24 cellular contexts compared by ENCODE assay signal in the genomic region with DNA sequence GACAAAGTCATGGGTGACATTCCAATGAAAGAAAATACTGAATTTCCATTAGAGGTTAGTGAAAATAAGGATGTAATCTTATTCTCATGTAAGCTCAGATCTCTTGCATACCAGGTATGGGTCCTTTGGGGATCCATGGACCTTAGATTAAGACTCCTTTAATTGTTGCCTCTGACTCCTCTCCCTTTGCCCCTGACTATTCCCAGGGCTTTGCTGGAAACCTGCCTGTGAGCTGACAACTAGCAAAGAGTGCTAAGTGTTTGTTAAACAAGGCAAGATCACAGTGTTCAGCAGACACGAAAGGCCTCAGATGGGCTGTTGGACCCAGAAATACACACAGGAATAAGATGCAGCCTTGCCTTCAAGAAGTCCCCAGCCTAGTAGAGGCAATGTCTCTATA. TPM values are rescaled to one million over a fixed set of nuclear protein-coding genes. Genes with fewer than 3 reads are reported as not detected.
"Had no signal": no experiment of that assay in that cellular context is flagged by ENCODE, and none has a peak within 500 bp of the region (broad histone marks: within the 10 kb centered on the region; RNA-seq: fewer than 3 reads in every experiment).

No MANE protein-coding gene starts in this region.

- ATAC-seq: activated CD4-positive, CD25-positive, alpha-beta regulatory T cell treated with anti-CD3 and anti-CD28 coated beads, Interleukin-2, amount 50 U/mL, for 24 hours; activated CD8-positive, alpha-beta T cell treated with anti-CD3 and anti-CD28 coated beads for 36 hours; activated T-cell treated with anti-CD3 and anti-CD28 coated beads, Interleukin-2, amount 50 U/mL, for 72 hours had no signal

- DNase-seq: activated CD4-positive, alpha-beta T cell treated with anti-CD3 and anti-CD28 coated beads for 4 hours; activated CD8-positive, alpha-beta memory T cell treated with anti-CD3 and anti-CD28 coated beads, Interleukin-2, amount 50 U/mL, for 4 hours; activated CD8-positive, alpha-beta T cell treated with anti-CD3 and anti-CD28 coated beads for 36 hours; activated gamma-delta T cell treated with Interleukin-2 at 50 U/mL for 16 hours; activated naive CD4-positive, alpha-beta T cell treated with anti-CD3 and anti-CD28 coated beads, Interleukin-2, amount 10 ng/mL, durations not matched to agents 7 days and 5 days; activated naive CD8-positive, alpha-beta T cell treated with anti-CD3 and anti-CD28 coated beads, Interleukin-2, amount 10 ng/mL, durations not matched to agents 7 days and 5 days; activated T-cell treated with anti-CD3 and anti-CD28 coated beads, Interleukin-2, amount 50 U/mL, for 72 hours; aorta; MM.1S; NCI-H1105 treated with DMSO at 0.1 percent for 48 hours; NCI-H1436 treated with DMSO at 0.1 percent for 48 hours; NCI-H187; NCI-H2081; NCI-H510A treated with DMSO at 0.1 percent for 48 hours; NCI-H69; NK-92 treated with Interleukin-12 subunit alpha and Interleukin-12 subunit beta, amount 100 ng/mL, for 24 hours; Peyer's patch; SHP77 treated with DMSO at 0.1 percent for 48 hours had no signal

- H3K27ac ChIP-seq: KMS-11, Peyer's patch, RWPE1 had no signal

- H3K4me1 ChIP-seq: Peyer's patch had no signal

- H3K9me3 ChIP-seq: Peyer's patch had no signal

- H3K27me3 ChIP-seq: Peyer's patch had no signal

- H3K4me2 ChIP-seq: KMS-11 had no signal

- H3K4me3 ChIP-seq: Peyer's patch had no signal

- H3K36me3 ChIP-seq: Peyer's patch had no signal

- H3K9ac ChIP-seq: KMS-11 had no signal

RNA-seq across cellular contexts. Expression of gene ACKR2, which starts 32.1 kb away (rescaled TPM):
- total RNA-seq: SK-MEL-5 had no signal
- polyA plus RNA-seq: IgD-negative memory B cell had no signal

RNA-seq across cellular contexts. Expression of gene CYP8B1, which starts 34.3 kb away (rescaled TPM):
- total RNA-seq: activated CD8-positive, alpha-beta T cell treated with anti-CD3 and anti-CD28 coated beads for 36 hours; activated naive CD8-positive, alpha-beta T cell treated with anti-CD3 and anti-CD28 coated beads, Interleukin-2, amount 10 ng/mL, durations not matched to agents 7 days and 5 days; activated T-cell treated with anti-CD3 and anti-CD28 coated beads, Interleukin-2, amount 50 U/mL, for 72 hours; activated T-helper 2 cell treated with anti-CD3 and anti-CD28 coated beads, Interferon-gamma antibody, Interleukin-2, Interleukin-4, amounts not matched to agents 10 μg/mL and 5 μg/mL and 100 μg/mL, durations not matched to agents 14 hours and 24 hours and 36 hours; aorta; Peyer's patch; SK-MEL-5 had no signal
- polyA plus RNA-seq: IgD-negative memory B cell had no signal
